9 cellular contexts compared by ENCODE assay signal in the genomic region with DNA sequence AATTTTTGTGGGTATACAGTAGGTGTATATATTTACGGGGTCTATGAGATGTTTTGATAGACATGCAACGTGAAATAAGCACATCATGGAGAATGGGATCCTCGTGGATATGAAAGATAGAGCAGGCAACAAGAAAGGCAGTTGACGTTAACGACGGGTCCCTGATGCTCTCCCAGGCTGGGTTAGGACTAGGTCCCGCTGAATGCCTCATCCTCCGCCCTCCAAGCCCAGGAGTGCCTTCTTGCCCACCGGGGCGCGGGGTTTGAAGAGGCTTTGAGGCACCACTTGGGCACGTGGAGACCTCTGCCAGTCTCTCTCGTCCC. TPM values are rescaled to one million over a fixed set of nuclear protein-coding genes. Genes with fewer than 3 reads are reported as not detected.
DNase-seq lines count a peak whose midpoint lies in the region; ATAC-seq, FAIRE-seq and TF ChIP-seq lines count a peak whose summit lies in the region.
"Had no signal": no experiment of that assay in that cellular context is flagged by ENCODE, and none has a peak within 500 bp of the region (broad histone marks: within the 10 kb centered on the region; RNA-seq: fewer than 3 reads in every experiment).

No MANE protein-coding gene starts in this region.

- no peak for TF ChIP-seq CTCF in RWPE2 (IDR thresholded peaks at IDR 0.05; ENCODE audit: poor library complexity, severe bottlenecking)
- no peak for TF ChIP-seq CTCF in gastroesophageal sphincter (IDR thresholded peaks at IDR 0.05)

- in situ Hi-C loops in KBM-7 (cut with MboI; ENCODE audit: low pct_unique_long_range_greater_than_20kb, low sequenced_read_pairs) = no loop called here

- no peak for DNase-seq in activated CD8-positive, alpha-beta memory T cell treated with anti-CD3 and anti-CD28 coated beads, Interleukin-2, amount 10 ng/mL, durations not matched to agents 7 days and 5 days
- no peak for DNase-seq in activated CD8-positive, alpha-beta memory T cell treated with anti-CD3 and anti-CD28 coated beads, Interleukin-2, amount 50 U/mL, for 48 hours
- DNase-seq in RWPE2 (ENCODE audit: low spot score) (no peak), skeletal muscle cell (ENCODE audit: low read depth) (no peak), KBM-7 (no peak), NCI-H1694 (lab: John Stamatoyannopoulos, UW) (no peak), small intestine (no peak)

- H3K4me1 ChIP-seq in RWPE2 (ENCODE audit: insufficient read depth, poor library complexity, severe bottlenecking) = no peaks in the 10 kb centered on the region
- peaks cover 0 to 24% (median 14%) of the 10 kb centered on the region in 3 donors for H3K4me1 ChIP-seq in gastroesophageal sphincter
- H3K4me1 ChIP-seq in small intestine (ENCODE audit: control insufficient read depth in 2 of 2, insufficient read depth in 1 of 2, low read depth in 1 of 2, low read length in 1 of 2) = no peaks in the 10 kb centered on the region

- H3K9me3 Mint-ChIP-seq in activated CD8-positive, alpha-beta memory T cell treated with anti-CD3 and anti-CD28 coated beads, Interleukin-2, amount 10 ng/mL, durations not matched to agents 7 days and 5 days (ENCODE audit: low read depth) = peaks cover 7% of the 10 kb centered on the region

- no peak overlapping the region for H3K27ac ChIP-seq in RWPE2 (ENCODE audit: poor library complexity, severe bottlenecking)
- no peak overlapping the region for H3K27ac ChIP-seq in gastroesophageal sphincter
- H3K27ac ChIP-seq in small intestine (ENCODE audit: low read depth in 1 of 2, low read length in 1 of 2) = no peak overlapping the region

- H3K9me3 ChIP-seq in RWPE2 (ENCODE audit: severe bottlenecking) = no peaks in the 10 kb centered on the region
- no peaks in the 10 kb centered on the region for H3K9me3 ChIP-seq in gastroesophageal sphincter
- no peaks in the 10 kb centered on the region for H3K9me3 ChIP-seq in small intestine (ENCODE audit: control insufficient read depth, low read depth)

- no peak for FAIRE-seq in small intestine (lab: Jason Lieb, UNC)
- FAIRE-seq: endometrium had no signal

- TF ChIP-seq POLR2A in gastroesophageal sphincter (IDR thresholded peaks at IDR 0.05) = no peak

- peak overlapping the region; percentile 82 for H3K4me3 ChIP-seq in RWPE2 (ENCODE audit: severe bottlenecking)
- H3K4me3 ChIP-seq in gastroesophageal sphincter = peak overlapping the region; percentile 67 to 68
- H3K4me3 ChIP-seq in skeletal muscle cell (ENCODE audit: low read depth, low read length) = peak overlapping the region; percentile 85
- peak overlapping the region in 1 of 2 donors; percentile 73 for H3K4me3 ChIP-seq in small intestine (ENCODE audit: low read depth in 1 of 2, low read length in 2 of 2)

- H3K36me3 ChIP-seq in RWPE2 (ENCODE audit: low read depth) = peaks cover 5% of the 10 kb centered on the region
- H3K36me3 ChIP-seq in gastroesophageal sphincter = no peaks in the 10 kb centered on the region
- no peaks in the 10 kb centered on the region for H3K36me3 ChIP-seq in small intestine (ENCODE audit: control insufficient read depth in 2 of 2, insufficient read depth in 2 of 2, low read length in 2 of 2)

- H3K4me3 Mint-ChIP-seq in activated CD8-positive, alpha-beta memory T cell treated with anti-CD3 and anti-CD28 coated beads, Interleukin-2, amount 10 ng/mL, durations not matched to agents 7 days and 5 days = peak overlapping the region; percentile 77

- peaks cover 22% of the 10 kb centered on the region for H3K4me1 Mint-ChIP-seq in activated CD8-positive, alpha-beta memory T cell treated with anti-CD3 and anti-CD28 coated beads, Interleukin-2, amount 10 ng/mL, durations not matched to agents 7 days and 5 days

- 27 to 48% methylated on average over 11 of the region's 13 CpGs for WGBS in gastroesophageal sphincter (ENCODE audit: low coverage in 1 of 2), 2 donors
- 12 to 20% (median 14%) methylated on average over 12 to 13 of the region's 13 CpGs for WGBS in small intestine, 3 donors

- no peaks in the 10 kb centered on the region for H3K27me3 ChIP-seq in RWPE2 (ENCODE audit: insufficient read depth, poor library complexity, severe bottlenecking)
- H3K27me3 ChIP-seq in gastroesophageal sphincter = peaks cover 4% of the 10 kb centered on the region
- no peaks in the 10 kb centered on the region for H3K27me3 ChIP-seq in small intestine (ENCODE audit: control insufficient read depth in 2 of 2, insufficient read depth in 2 of 2, low read length in 2 of 2)

- CTCF ChIA-PET in activated CD8-positive, alpha-beta memory T cell treated with anti-CD3 and anti-CD28 coated beads, Interleukin-2, amount 10 ng/mL, durations not matched to agents 7 days and 5 days (lab: Charles Lee) = interaction anchor here (0.6 to 4.0 kb wide), 25 partner anchors 9 to 759 kb away, joined by 3 to 38 read pairs (median 4); a partner anchor contains a TSS

- TF ChIP-seq EP300 in gastroesophageal sphincter (IDR thresholded peaks at IDR 0.05) = no peak

- peaks cover 15% of the 10 kb centered on the region for H3K36me3 Mint-ChIP-seq in activated CD8-positive, alpha-beta memory T cell treated with anti-CD3 and anti-CD28 coated beads, Interleukin-2, amount 10 ng/mL, durations not matched to agents 7 days and 5 days

- peak overlapping the region; percentile 71 for H3K27ac Mint-ChIP-seq in activated CD8-positive, alpha-beta memory T cell treated with anti-CD3 and anti-CD28 coated beads, Interleukin-2, amount 10 ng/mL, durations not matched to agents 7 days and 5 days

- peak; percentile 48 for ATAC-seq in activated CD8-positive, alpha-beta memory T cell treated with anti-CD3 and anti-CD28 coated beads, Interleukin-2, amount 10 ng/mL, durations not matched to agents 7 days and 5 days
- ATAC-seq in RWPE2 (ENCODE audit: low read depth) (peak; percentile 32), gastroesophageal sphincter (peak; percentile 3)

- no peaks in the 10 kb centered on the region for H3K27me3 Mint-ChIP-seq in activated CD8-positive, alpha-beta memory T cell treated with anti-CD3 and anti-CD28 coated beads, Interleukin-2, amount 10 ng/mL, durations not matched to agents 7 days and 5 days

RNA-seq across cellular contexts. Expression of a gene that starts 9.5 kb away (rescaled TPM):
- 10 to 100 TPM; 28.8 to 32.1 TPM for total RNA-seq in activated CD8-positive, alpha-beta memory T cell treated with anti-CD3 and anti-CD28 coated beads, Interleukin-2, amount 10 ng/mL, durations not matched to agents 7 days and 5 days
- total RNA-seq in gastroesophageal sphincter = 10 to 100 TPM; 21.3 to 38.2 (median 27.3) TPM
- polyA plus RNA-seq in small intestine = 1 to 10 TPM; 1.6 to 5.7 (median 1.9) TPM
